17 cellular contexts compared by ENCODE assay signal in genomic region chr16:66129196-66129595, GRCh38.
"Had no signal": no experiment of that assay in that cellular context is flagged by ENCODE, and none has a peak within 500 bp of the region (broad histone marks: within the 10 kb centered on the region; RNA-seq: fewer than 3 reads in every experiment).

No MANE protein-coding gene starts in this region.

- H3K36me3 ChIP-seq: colonic mucosa, sigmoid colon, tibial nerve had no signal

- H3K4me3 ChIP-seq: colonic mucosa, lung, sigmoid colon, skin epidermis, testis, tibial nerve had no signal

- H3K27ac ChIP-seq: colonic mucosa, foreskin keratinocyte, sigmoid colon, testis had no signal

- H3K4me1 ChIP-seq: colonic mucosa, sigmoid colon had no signal

- H3K27me3 ChIP-seq: testis, tibial nerve had no signal

- H3K9me3 ChIP-seq: colonic mucosa, sigmoid colon, testis, tibial nerve had no signal

- DNase-seq: colonic mucosa; dermis blood vessel endothelial cell; foreskin keratinocyte; left colon; left ventricle myocardium superior; mesendoderm; naive B cell; posterior cingulate gyrus; sigmoid colon; stimulated activated CD4-positive, alpha-beta T cell treated with anti-CD3 and anti-CD28 coated beads, Interleukin-2, amount 100 ng/mL, for 24 hours; stimulated activated CD4-positive, alpha-beta T cell treated with anti-CD3 and anti-CD28 coated beads, Interleukin-4, amount 100 ng/mL, for 4 hours; stimulated activated naive B cell treated with anti-CD40 and anti-IgM and Interleukin-4, amounts not matched to agents 10 μg/mL and 1 μg/mL and 100 μg/mL, for 72 hours; stimulated activated naive CD8-positive, alpha-beta T cell treated with anti-CD3 and anti-CD28 coated beads, Interleukin-15, amount 100 ng/mL, for 72 hours; testis had no signal
